ENCODE assay signal across 11 cellular contexts in genomic region chr11:2951235-2952110, GRCh38. TPM values are rescaled to one million over a fixed set of nuclear protein-coding genes. Genes with fewer than 3 reads are reported as not detected.
A peak's percentile ranks its signal among the peaks of the same experiment; 100 is the strongest.
DNase-seq lines count a peak whose midpoint lies in the region; ATAC-seq and TF ChIP-seq lines count a peak whose summit lies in the region.
"Had no signal": no experiment of that assay in that cellular context is flagged by ENCODE, and none has a peak within 500 bp of the region (broad histone marks: within the 10 kb centered on the region; RNA-seq: fewer than 3 reads in every experiment).

No MANE protein-coding gene starts in this region.

- POLR2A ChIA-PET in CD8-positive, alpha-beta memory T cell (lab: Charles Lee) = no interaction called here

- peaks cover 22 to 64% (median 36%) of the 10 kb centered on the region in 3 donors for H3K4me1 Mint-ChIP-seq in CD8-positive, alpha-beta memory T cell
- peaks cover 3% of the 10 kb centered on the region for H3K4me1 Mint-ChIP-seq in type B pancreatic cell (ENCODE audit: unreplicated experiment)

- peaks cover 3 to 98% (median 34%) of the 10 kb centered on the region in 3 donors for H3K36me3 Mint-ChIP-seq in CD8-positive, alpha-beta memory T cell
- H3K36me3 Mint-ChIP-seq in type B pancreatic cell = peaks cover 44% of the 10 kb centered on the region

- H4K8ac ChIP-seq in mesenchymal stem cell (ENCODE audit: low read length) = no peak overlapping the region

- peaks cover 86% of the 10 kb centered on the region for H3K36me3 ChIP-seq in CD8-positive, alpha-beta memory T cell (ENCODE audit: insufficient read depth, low read length)
- peaks cover 49 to 93% of the 10 kb centered on the region in 2 experiments for H3K36me3 ChIP-seq in mesenchymal stem cell (ENCODE audit: control insufficient read depth in 1 of 2, insufficient read depth in 2 of 2, low read depth in 1 of 2, low read length in 2 of 2)
- peaks cover 5 to 72% of the 10 kb centered on the region in 2 donors for H3K36me3 ChIP-seq in gastrocnemius medialis

- H3K27ac ChIP-seq in CD8-positive, alpha-beta memory T cell (ENCODE audit: low read depth, low read length) = no peak overlapping the region
- H3K27ac ChIP-seq in mesenchymal stem cell (ENCODE audit: low read length, poor library complexity, severe bottlenecking) (peak overlapping the region; percentile 80), gastrocnemius medialis (no peak overlapping the region)

- no peak overlapping the region for H3K14ac ChIP-seq in mesenchymal stem cell (ENCODE audit: low read length in 2 of 2)

- TF ChIP-seq POLR2A in gastrocnemius medialis (IDR thresholded peaks at IDR 0.05) = no peak

- WGBS in mesenchymal stem cell = 10% methylated on average over 8 of the region's 9 CpGs

- H3K4me3 ChIP-seq in CD8-positive, alpha-beta memory T cell (ENCODE audit: low read length) = no peak overlapping the region
- H3K4me3 ChIP-seq in mesenchymal stem cell (ENCODE audit: insufficient read depth in 1 of 2, low read depth in 1 of 2, low read length in 2 of 2) (no peak overlapping the region), gastrocnemius medialis (no peak overlapping the region)

- no peak overlapping the region for H2AFZ ChIP-seq in mesenchymal stem cell (ENCODE audit: low read depth, low read length)

- in situ Hi-C loops in gastrocnemius medialis (cut with MboI; ENCODE audit: low sequenced_read_pairs in 4 of 4) = no loop called here

- peak overlapping the region; percentile 4 for H2BK5ac ChIP-seq in mesenchymal stem cell (ENCODE audit: low read depth, low read length, poor library complexity, severe bottlenecking)

- no peak overlapping the region for H3K9ac ChIP-seq in mesenchymal stem cell (ENCODE audit: low read length)

- TF ChIP-seq CTCF in gastrocnemius medialis (IDR thresholded peaks at IDR 0.05 in 4 of 5, conservative IDR thresholded peaks at IDR 0.05 in 1 of 5) (no peak), type B pancreatic cell (conservative IDR thresholded peaks at IDR 0.05) (no peak)

- DNase-seq in CD8-positive, alpha-beta memory T cell = no peak
- DNase-seq in MV-4-11 (lab: John Stamatoyannopoulos, UW) (peak; percentile 37), astrocyte of the hippocampus (ENCODE audit: low read depth, low spot score) (peak; percentile 79), mesenchymal stem cell (peak; percentile 93), NCI-H1436 (lab: John Stamatoyannopoulos, UW) (no peak), amygdala (lab: John Stamatoyannopoulos, UW) (no peak), gastrocnemius medialis (no peak), type B pancreatic cell (ENCODE audit: extremely low spot score, unreplicated experiment) (no peak)
- DNase-seq: glutamatergic neuron, NCI-H524 treated with DMSO at 0.1 percent for 48 hours, T-helper 9 cell had no signal

- no peak overlapping the region for H3K23ac ChIP-seq in mesenchymal stem cell (ENCODE audit: low read length in 2 of 2)

- intact Hi-C loops in gastrocnemius medialis (cut with DNase I; ENCODE audit: low total_unique reads) = no loop called here

- no peak overlapping the region for H2AK5ac ChIP-seq in mesenchymal stem cell (ENCODE audit: low read length, severe bottlenecking)

- peak overlapping the region in 1 of 2 experiments; percentile 40 for H3K4ac ChIP-seq in mesenchymal stem cell (ENCODE audit: low read depth in 1 of 2, low read length in 2 of 2)

- peak overlapping the region in 1 of 7 donors; percentile 10 for H3K4me3 Mint-ChIP-seq in CD8-positive, alpha-beta memory T cell
- H3K4me3 Mint-ChIP-seq in type B pancreatic cell = no peak overlapping the region

- peak overlapping the region in 1 of 2 experiments; percentile 78 for H3K18ac ChIP-seq in mesenchymal stem cell (ENCODE audit: low read depth in 1 of 2, low read length in 2 of 2)

- H2BK15ac ChIP-seq in mesenchymal stem cell (ENCODE audit: low read depth, poor library complexity, severe bottlenecking) = no peak overlapping the region

- CTCF ChIA-PET in CD8-positive, alpha-beta memory T cell (lab: Charles Lee) = no interaction called here

- H4K91ac ChIP-seq in mesenchymal stem cell (ENCODE audit: low read length) = no peak overlapping the region

- H3K9me3 Mint-ChIP-seq in CD8-positive, alpha-beta memory T cell = no peaks in the 10 kb centered on the region
- no peaks in the 10 kb centered on the region for H3K9me3 Mint-ChIP-seq in type B pancreatic cell

- ATAC-seq in gastrocnemius medialis = no peak

- H3K27ac Mint-ChIP-seq in CD8-positive, alpha-beta memory T cell = peak overlapping the region in 7 of 8 donors; percentile 41 to 86 (median 68)
- no peak overlapping the region for H3K27ac Mint-ChIP-seq in type B pancreatic cell

- H3K27me3 ChIP-seq in CD8-positive, alpha-beta memory T cell (ENCODE audit: insufficient read depth, low read length, poor library complexity, severe bottlenecking) = no peaks in the 10 kb centered on the region
- H3K27me3 ChIP-seq in mesenchymal stem cell (ENCODE audit: control insufficient read depth in 1 of 2, insufficient read depth in 1 of 2, low read length in 2 of 2) = no peaks in the 10 kb centered on the region
- H3K27me3 ChIP-seq in gastrocnemius medialis = no peaks in the 10 kb centered on the region

- H3K4me2 ChIP-seq in mesenchymal stem cell (ENCODE audit: low read length, poor library complexity, severe bottlenecking) = no peak overlapping the region

- H3K79me1 ChIP-seq in mesenchymal stem cell (replicated peaks; ENCODE audit: low read length, poor library complexity, severe bottlenecking) = peaks cover 20% of the 10 kb centered on the region

- H2BK120ac ChIP-seq in mesenchymal stem cell (ENCODE audit: low read depth, low read length) = no peak overlapping the region

- H3K27me3 Mint-ChIP-seq in CD8-positive, alpha-beta memory T cell = peaks cover 0 to 1% of the 10 kb centered on the region in 2 donors
- H3K27me3 Mint-ChIP-seq in type B pancreatic cell = no peaks in the 10 kb centered on the region

- H3K4me1 ChIP-seq in CD8-positive, alpha-beta memory T cell (ENCODE audit: insufficient read depth, low read length) = peaks cover 4% of the 10 kb centered on the region
- peaks cover 40% of the 10 kb centered on the region for H3K4me1 ChIP-seq in mesenchymal stem cell (ENCODE audit: control insufficient read depth, insufficient read depth, low read depth, low read length)
- no peaks in the 10 kb centered on the region for H3K4me1 ChIP-seq in gastrocnemius medialis

- no peak overlapping the region for H2BK12ac ChIP-seq in mesenchymal stem cell (ENCODE audit: low read length in 2 of 2)

- no peaks in the 10 kb centered on the region for H3K9me3 ChIP-seq in CD8-positive, alpha-beta memory T cell (ENCODE audit: low read length)
- no peaks in the 10 kb centered on the region for H3K9me3 ChIP-seq in mesenchymal stem cell (ENCODE audit: control insufficient read depth, low read length)
- no peaks in the 10 kb centered on the region for H3K9me3 ChIP-seq in gastrocnemius medialis

RNA-seq across cellular contexts. Expression of gene PHLDA2, which starts 22.3 kb away (rescaled TPM):
- 1 to 10 TPM; 2.1 to 2.9 TPM for total RNA-seq in CD8-positive, alpha-beta memory T cell
- 1.3 TPM for polyA plus RNA-seq in CD8-positive, alpha-beta memory T cell
- polyA plus RNA-seq in mesenchymal stem cell (2013, experiment 1 of 2) = 272 TPM
- polyA plus RNA-seq in mesenchymal stem cell (2013, experiment 2 of 2) = 276 TPM
- total RNA-seq in gastrocnemius medialis (1 to 10 TPM in 1 of 4 donors, not detected in 3; 1.4 TPM), type B pancreatic cell (ENCODE audit: low replicate concordance) (3.7 and 14.2 TPM in 2 replicates)

RNA-seq across cellular contexts. Expression of gene NAP1L4, which starts 40.7 kb away (rescaled TPM):
- total RNA-seq in CD8-positive, alpha-beta memory T cell = 100 to 1,000 TPM; 273 to 280 TPM
- 163 TPM for polyA plus RNA-seq in CD8-positive, alpha-beta memory T cell
- polyA plus RNA-seq in mesenchymal stem cell (2013, experiment 1 of 2) = 67.4 TPM
- 68.8 TPM for polyA plus RNA-seq in mesenchymal stem cell (2013, experiment 2 of 2)
- total RNA-seq in gastrocnemius medialis = 100 to 1,000 TPM in 3 of 4 donors, 10 to 100 TPM in 1; 86.4 to 123 (median 111) TPM
- total RNA-seq in type B pancreatic cell (ENCODE audit: low replicate concordance) = 137 and 172 TPM in 2 replicates

Comparison
In these comparisons a context has a peak if more than half of its experiments do, and no peak if none do; other contexts are left out.
1. DNase-seq: peak in MV-4-11 (single experiment), astrocyte of the hippocampus (single experiment) and mesenchymal stem cell (single experiment); none in CD8-positive, alpha-beta memory T cell (0 of 5), NCI-H1436 (single experiment), amygdala (0 of 56), gastrocnemius medialis (0 of 2) and type B pancreatic cell (single experiment).